In genomic region chr19:18437481-18438330, GRCh38 we compare ENCODE assay signal across 1 cellular context.
TF ChIP-seq lines count a peak whose summit lies in the region.

Gene ISYNA1, minus strand, starts transcription at chr19:18438133. Its CDS starts 154 bp downstream, at chr19:18437979.

TF ChIP-seq in WTC11, 78 proteins besides CTCF, POLR2A, EP300 and RAD21 (continued from another document):
- TF ChIP-seq ARID4B (CRISPR knock-in tag; IDR thresholded peaks at IDR 0.05; ENCODE audit: borderline replicate concordance) (0 out of 2 replicates have a peak, but pooled peaks have one; percentile 64), CREB1 (CRISPR knock-in tag; IDR thresholded peaks at IDR 0.05) (no peak), NFYB (CRISPR knock-in tag; conservative IDR thresholded peaks at IDR 0.05; ENCODE audit: low read depth) (0 out of 2 replicates have a peak, but pooled peaks have one; percentile 28)
